ENCODE assay signal across 20 cellular contexts in genomic region chr4:78956979-78957378, GRCh38. TPM values are rescaled to one million over a fixed set of nuclear protein-coding genes. Genes with fewer than 3 reads are reported as not detected.
DNase-seq lines count a peak whose midpoint lies in the region; ATAC-seq, FAIRE-seq and TF ChIP-seq lines count a peak whose summit lies in the region.
"Had no signal": no experiment of that assay in that cellular context is flagged by ENCODE, and none has a peak within 500 bp of the region (broad histone marks: within the 10 kb centered on the region; RNA-seq: fewer than 3 reads in every experiment).

No MANE protein-coding gene starts in this region.

- ATAC-seq in GM12878 (peak; percentile 68), GM18505 (IDR thresholded peaks at IDR 0.05; ENCODE audit: unreplicated experiment) (no peak), GM21423 (IDR thresholded peaks at IDR 0.05; ENCODE audit: unreplicated experiment) (no peak)
- ATAC-seq: A549 had no signal

- no peaks in the 10 kb centered on the region for H4K20me1 ChIP-seq in GM12878 (ENCODE audit: control insufficient read depth, insufficient read depth)

- intact Hi-C loops in GM12878 (cut with micrococcal nuclease; ENCODE audit: unreplicated experiment): loop anchor here (10.0 kb wide), 4 partner anchors 278 to 1368 kb away; no protein-coding TSS in a partner anchor

- H3K14ac ChIP-seq in mesenchymal stem cell (ENCODE audit: low read length in 2 of 2): no peak overlapping the region

- CTCF ChIA-PET in GM12878 (lab: Yijun Ruan, JAX): no interaction called here

- no peak for FAIRE-seq in GM12878 (lab: Jason Lieb, UNC)
- FAIRE-seq: A549, D721Med, H1, HTR-8/SVneo, RCC 7860 had no signal

- no TSS peak for BruUV-seq in GM12878 (replicated peaks; lab: Mats Ljungman, UMichigan)

- no peak overlapping the region for H3K4ac ChIP-seq in mesenchymal stem cell (ENCODE audit: low read depth in 1 of 2, low read length in 2 of 2)

- 50% methylated on average over 5 of the region's 5 CpGs for WGBS in GM12878 (ENCODE audit: insufficient coverage, insufficient replicate concordance, low lambda C conversion rate, missing lambda C conversion rate)
- 87% methylated on average over 2 of the region's 5 CpGs for WGBS in mesenchymal stem cell

- no peaks in the 10 kb centered on the region for H3K4me1 ChIP-seq in GM12878 (ENCODE audit: control insufficient read depth, insufficient read depth, low read length)
- H3K4me1 ChIP-seq in mesenchymal stem cell (ENCODE audit: control insufficient read depth, insufficient read depth, low read depth, low read length): no peaks in the 10 kb centered on the region
- H3K4me1 ChIP-seq: A549 had no signal

- no peaks in the 10 kb centered on the region for H3K79me2 ChIP-seq in GM12878 (ENCODE audit: control insufficient read depth, insufficient read depth, low read length)

- H3K27me3 ChIP-seq in GM12878 (replicated peaks in 1 of 2; ENCODE audit: control insufficient read depth in 2 of 2, insufficient read depth in 2 of 2, low read length in 1 of 2): no peaks in the 10 kb centered on the region
- no peaks in the 10 kb centered on the region for H3K27me3 ChIP-seq in mesenchymal stem cell (ENCODE audit: control insufficient read depth in 1 of 2, insufficient read depth in 1 of 2, low read length in 2 of 2)
- H3K27me3 ChIP-seq: SJSA1 had no signal

- DNase-seq in ELF-1 (ENCODE audit: low read depth, low spot score) (peak; percentile 10), NCI-H69 (lab: John Stamatoyannopoulos, UW) (peak; percentile 8), GM12878 (ENCODE audit: low read depth, low spot score) (no peak), mesenchymal stem cell (no peak), NCI-H1694 (lab: John Stamatoyannopoulos, UW) (no peak)
- DNase-seq: DMS53, GF-D8, Karpas-422, NCI-H1694 treated with DMSO at 0.1 percent for 48 hours, NCI-H2081 treated with DMSO at 0.1 percent for 48 hours, NCI-H774, OCI-M1 had no signal

- H3K9ac ChIP-seq in GM12878 (ENCODE audit: control insufficient read depth, insufficient read depth, low read length) (no peak overlapping the region), mesenchymal stem cell (ENCODE audit: low read length) (no peak overlapping the region)

- H3K27ac ChIP-seq in GM12878 (ENCODE audit: control insufficient read depth, insufficient read depth) (no peak overlapping the region), mesenchymal stem cell (ENCODE audit: low read length, poor library complexity, severe bottlenecking) (no peak overlapping the region)
- H3K27ac ChIP-seq: A549, SJSA1 had no signal

- H3K36me3 ChIP-seq in GM12878 (ENCODE audit: control insufficient read depth in 2 of 2, insufficient read depth in 2 of 2, low read length in 1 of 2) (no peaks in the 10 kb centered on the region), mesenchymal stem cell (ENCODE audit: control insufficient read depth in 1 of 2, insufficient read depth in 2 of 2, low read depth in 1 of 2, low read length in 2 of 2) (no peaks in the 10 kb centered on the region)
- H3K36me3 ChIP-seq: SJSA1 had no signal

- TF ChIP-seq EP300 in GM12878 (IDR thresholded peaks at IDR 0.05; ENCODE audit: borderline replicate concordance in 1 of 2, control insufficient read depth in 1 of 2, low read depth in 2 of 2, low read length in 2 of 2): no peak

- RAD21 ChIA-PET in GM12878 (lab: Charles Lee; ENCODE audit: unreplicated experiment): no interaction called here

- H2BK12ac ChIP-seq in mesenchymal stem cell (ENCODE audit: low read length in 2 of 2): no peak overlapping the region

- H2BK15ac ChIP-seq in mesenchymal stem cell (ENCODE audit: low read depth, poor library complexity, severe bottlenecking): no peak overlapping the region

- TF ChIP-seq POLR2A in GM12878 (IDR thresholded peaks at IDR 0.05; ENCODE audit: low read depth, low read length): no peak
- no peak for TF ChIP-seq POLR2A in GM18505 (IDR thresholded peaks at IDR 0.05; ENCODE audit: borderline replicate concordance, extremely low read depth, insufficient read depth, insufficient read length)

- in situ Hi-C loops in GM12878 (cut with MboI): loop anchor here (10.0 kb wide), 1 partner anchor 618 kb away; no protein-coding TSS in a partner anchor

- H3K4me2 ChIP-seq in GM12878 (ENCODE audit: control insufficient read depth, insufficient read depth): no peak overlapping the region
- H3K4me2 ChIP-seq in mesenchymal stem cell (ENCODE audit: low read length, poor library complexity, severe bottlenecking): no peak overlapping the region
- H3K4me2 ChIP-seq: A549 had no signal

- no peak overlapping the region for H3K4me3 ChIP-seq in GM12878
- no peak overlapping the region for H3K4me3 ChIP-seq in mesenchymal stem cell (ENCODE audit: insufficient read depth in 1 of 2, low read depth in 1 of 2, low read length in 2 of 2)
- H3K4me3 ChIP-seq: A549, SJSA1 had no signal

- no peak overlapping the region for H2AK5ac ChIP-seq in mesenchymal stem cell (ENCODE audit: low read length, severe bottlenecking)

- POLR2A ChIA-PET in GM12878 (lab: Charles Lee): interaction anchor here (0.7 kb wide), 1 partner anchor 1023 kb away, joined by 7 read pairs; no protein-coding TSS in a partner anchor

- peak overlapping the region; percentile 18 for H4K91ac ChIP-seq in mesenchymal stem cell (ENCODE audit: low read length)

- no peaks in the 10 kb centered on the region for H3K79me1 ChIP-seq in mesenchymal stem cell (replicated peaks; ENCODE audit: low read length, poor library complexity, severe bottlenecking)

- H2BK5ac ChIP-seq in mesenchymal stem cell (ENCODE audit: low read depth, low read length, poor library complexity, severe bottlenecking): no peak overlapping the region

- H3K18ac ChIP-seq in mesenchymal stem cell (ENCODE audit: low read depth in 1 of 2, low read length in 2 of 2): no peak overlapping the region

- H2AFZ ChIP-seq in GM12878 (ENCODE audit: control insufficient read depth, low read depth, low read length): no peak overlapping the region
- H2AFZ ChIP-seq in mesenchymal stem cell (ENCODE audit: low read depth, low read length): no peak overlapping the region

- SMC1A ChIA-PET in GM12878 (lab: Charles Lee; ENCODE audit: uncharacterized antibody, unreplicated experiment): no interaction called here

- H2BK120ac ChIP-seq in mesenchymal stem cell (ENCODE audit: low read depth, low read length): no peak overlapping the region

- H3K23ac ChIP-seq in mesenchymal stem cell (ENCODE audit: low read length in 2 of 2): no peak overlapping the region

- TF ChIP-seq RAD21 in GM12878 (IDR thresholded peaks at IDR 0.05; ENCODE audit: insufficient read depth, low read depth, low read length): no peak

- no peak overlapping the region for H4K8ac ChIP-seq in mesenchymal stem cell (ENCODE audit: low read length)

- TF ChIP-seq CTCF in GM12878 (IDR thresholded peaks at IDR 0.05 in 2 of 3, conservative IDR thresholded peaks at IDR 0.05 in 1 of 3; ENCODE audit: control insufficient read depth in 2 of 3, extremely low read depth in 1 of 3, insufficient read depth in 1 of 3, low read depth in 3 of 3, low read length in 3 of 3): no peak

- H3K9me3 ChIP-seq in GM12878 (replicated peaks; ENCODE audit: control insufficient read depth, insufficient read depth, low read length) (no peaks in the 10 kb centered on the region), mesenchymal stem cell (ENCODE audit: control insufficient read depth, low read length) (no peaks in the 10 kb centered on the region)
- H3K9me3 ChIP-seq: A549, SJSA1 had no signal

TF ChIP-seq in GM12878, 131 proteins besides CTCF, POLR2A, EP300 and RAD21 (continues in another document):
- TF ChIP-seq SRF (IDR thresholded peaks at IDR 0.05; ENCODE audit: low read depth in 2 of 2, low read length in 2 of 2) (no peak), MTA2 (IDR thresholded peaks at IDR 0.05; ENCODE audit: low read depth) (no peak), IKZF1 (conservative IDR thresholded peaks at IDR 0.05) (no peak), SIX5 (IDR thresholded peaks at IDR 0.05; ENCODE audit: low read depth, low read length, severe bottlenecking) (no peak), SUZ12 (IDR thresholded peaks at IDR 0.05; ENCODE audit: unreplicated experiment) (no peak), E4F1 (IDR thresholded peaks at IDR 0.05; ENCODE audit: borderline replicate concordance, partially characterized antibody) (no peak)

RNA-seq across cellular contexts. Expression of gene PAQR3, which starts 17.7 kb away (rescaled TPM):
- 31.5 and 33.5 TPM in 2 replicates for total RNA-seq in GM12878 (2013; cell fraction: nucleolus; rRNA removed)
- total RNA-seq in GM12878 (2014; rRNA removed) (7.2 and 9.0 TPM in 2 replicates), GM12878 (2014; rRNA removed; fragmentation: Illumina TruSeq; extraction: Trizol) (6.3 and 8.7 TPM in 2 replicates), GM12878 (2021) (8.3 and 8.5 TPM in 2 replicates)
- polyA plus RNA-seq in GM12878 (2011; ENCODE audit: low read depth): 1.4 TPM
- polyA plus RNA-seq in GM12878 (2011; rRNA removed) (25.4 and 30.0 TPM in 2 replicates), GM12878 (2014; fragmentation: Illumina TruSeq; extraction: Trizol) (7.0 and 10.9 TPM in 2 replicates), GM12878 (2014; fragmentation: Nextera tagmentation; extraction: Ambion mirVana) (1 to 10 TPM; 2.2 to 3.0 TPM), GM12878 (2014; rRNA removed) (4.8 and 7.1 TPM in 2 replicates), GM12878 (2016; fragmentation: Nextera tagmentation; extraction: Ambion mirVana) (1 to 10 TPM; 7.6 to 8.1 TPM)
- polyA plus RNA-seq in GM12878 (2011; cell fraction: cytosol; rRNA removed): 8.6 and 9.1 TPM in 2 replicates
- polyA plus RNA-seq in GM12878 (2011; cell fraction: nucleus; rRNA removed): 31.3 and 33.5 TPM in 2 replicates
- polyA plus RNA-seq in GM12878 (2012): 3.0 and 4.4 TPM in 2 replicates
- polyA minus RNA-seq in GM12878 (2011; rRNA and poly(A)+ RNA removed): 18.5 and 30.7 TPM in 2 replicates
- 6.5 and 7.6 TPM in 2 replicates for polyA minus RNA-seq in GM12878 (2011; cell fraction: cytosol; rRNA and poly(A)+ RNA removed)
- 16.8 and 32.1 TPM in 2 replicates for polyA minus RNA-seq in GM12878 (2011; cell fraction: nucleus; rRNA and poly(A)+ RNA removed)
- 10.3 TPM for polyA plus RNA-seq in mesenchymal stem cell (2013, experiment 1 of 2)
- polyA plus RNA-seq in mesenchymal stem cell (2013, experiment 2 of 2): 11.8 TPM

Comparison
In these comparisons a context has a peak if more than half of its experiments do, and no peak if none do; other contexts are left out.
1. DNase-seq: peak in ELF-1 (single experiment) and NCI-H69 (single experiment); none in GM12878 (single experiment), mesenchymal stem cell (single experiment) and NCI-H1694 (single experiment).